26 cellular contexts compared by ENCODE assay signal in the genomic region with DNA sequence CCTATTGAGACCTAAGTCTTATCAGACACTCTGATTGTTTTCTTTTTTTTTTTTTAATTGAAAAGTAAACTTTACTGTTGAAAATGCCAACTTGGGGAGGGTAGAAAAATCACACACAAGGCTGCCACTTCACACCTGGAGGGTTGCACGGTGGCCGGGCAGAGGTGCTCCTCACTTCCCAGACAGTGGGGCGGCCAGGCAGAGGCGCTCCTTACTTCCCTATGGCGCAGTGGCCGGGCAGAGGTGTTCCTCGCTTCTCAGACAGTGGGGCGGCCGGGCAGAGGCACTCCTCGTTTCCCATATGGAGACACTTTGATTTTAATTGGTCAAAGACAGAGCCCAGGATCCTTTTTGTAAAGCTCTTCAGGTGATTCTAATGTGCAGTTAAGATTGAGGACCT.
"Had no signal": no experiment of that assay in that cellular context is flagged by ENCODE, and none has a peak within 500 bp of the region (broad histone marks: within the 10 kb centered on the region; RNA-seq: fewer than 3 reads in every experiment).

No MANE protein-coding gene starts in this region.

- H3K27ac Mint-ChIP-seq: dendritic cell treated with granulocyte-macrophage colony-stimulating factor and Interleukin-4, amounts not matched to agents 40 ng/mL and 50 ng/mL, for 4 days; effector memory CD8-positive, alpha-beta T cell had no signal

- H3K27me3 ChIP-seq: colonic mucosa, dorsolateral prefrontal cortex, esophagus muscularis mucosa, esophagus squamous epithelium, foreskin keratinocyte, gastrocnemius medialis, gastroesophageal sphincter, heart left ventricle, heart right ventricle had no signal

- H3K9me3 ChIP-seq: colonic mucosa, esophagus squamous epithelium, gastrocnemius medialis, gastroesophageal sphincter, heart left ventricle had no signal

- DNase-seq: colonic mucosa; cortex of kidney; dermis blood vessel endothelial cell; dorsolateral prefrontal cortex; effector CD4-positive, alpha-beta T cell; effector CD8-positive, alpha-beta T cell; effector memory CD4-positive, alpha-beta T cell; effector memory CD8-positive, alpha-beta T cell; erythroblast; esophagus squamous epithelium; foreskin fibroblast; foreskin keratinocyte; foreskin melanocyte; gastrocnemius medialis; glutamatergic neuron; head of caudate nucleus; heart left ventricle; heart right ventricle had no signal

- H3K4me3 ChIP-seq: colonic mucosa, coronary artery, dorsolateral prefrontal cortex, esophagus muscularis mucosa, esophagus squamous epithelium, gastrocnemius medialis, gastroesophageal sphincter, heart left ventricle, heart right ventricle had no signal

- H3K4me1 ChIP-seq: colonic mucosa, esophagus squamous epithelium, foreskin keratinocyte, gastrocnemius medialis had no signal

- H3K27ac ChIP-seq: colonic mucosa, coronary artery, dorsolateral prefrontal cortex, epithelial cell of prostate, esophagus muscularis mucosa, esophagus squamous epithelium, foreskin keratinocyte, gastrocnemius medialis, gastroesophageal sphincter, heart left ventricle, heart right ventricle had no signal

- H3K4me3 Mint-ChIP-seq: dendritic cell treated with granulocyte-macrophage colony-stimulating factor and Interleukin-4, amounts not matched to agents 40 ng/mL and 50 ng/mL, for 4 days; effector memory CD8-positive, alpha-beta T cell had no signal

- H3K36me3 ChIP-seq: colonic mucosa, esophagus muscularis mucosa, esophagus squamous epithelium, gastrocnemius medialis, gastroesophageal sphincter, heart left ventricle, heart right ventricle had no signal

- H3K9me3 Mint-ChIP-seq: dendritic cell treated with granulocyte-macrophage colony-stimulating factor and Interleukin-4, amounts not matched to agents 40 ng/mL and 50 ng/mL, for 4 days had no signal

- H3K27me3 Mint-ChIP-seq: dendritic cell treated with granulocyte-macrophage colony-stimulating factor and Interleukin-4, amounts not matched to agents 40 ng/mL and 50 ng/mL, for 4 days; effector memory CD8-positive, alpha-beta T cell had no signal

- FAIRE-seq: colon, endothelial cell of umbilical vein, frontal cortex had no signal
